11 cellular contexts compared by ENCODE assay signal in the genomic region with DNA sequence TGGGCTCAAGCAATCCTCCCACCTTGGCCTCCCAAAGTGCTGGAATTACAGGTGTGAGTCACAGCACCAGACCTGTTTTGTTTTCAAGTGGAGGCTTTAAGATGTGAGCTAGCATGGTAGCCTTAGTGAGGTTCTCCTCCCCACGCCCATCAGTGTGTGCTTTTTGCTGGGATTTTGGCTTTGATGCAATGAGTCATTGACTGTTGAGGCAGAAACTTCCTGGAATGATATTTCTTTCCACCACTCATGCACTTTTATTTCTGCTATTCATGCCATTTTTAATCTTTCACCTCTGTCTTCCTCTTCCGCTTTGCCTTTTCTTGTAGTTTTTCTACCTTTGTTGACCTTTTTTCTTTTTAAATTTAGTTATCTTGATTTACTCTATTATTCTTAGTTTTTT. TPM values are rescaled to one million over a fixed set of nuclear protein-coding genes. Genes with fewer than 3 reads are reported as not detected.
A peak's percentile ranks its signal among the peaks of the same experiment; 100 is the strongest.
DNase-seq lines count a peak whose midpoint lies in the region; ATAC-seq, FAIRE-seq and TF ChIP-seq lines count a peak whose summit lies in the region.
"Had no signal": no experiment of that assay in that cellular context is flagged by ENCODE, and none has a peak within 500 bp of the region (broad histone marks: within the 10 kb centered on the region; RNA-seq: fewer than 3 reads in every experiment).

No MANE protein-coding gene starts in this region.

- no peaks in the 10 kb centered on the region for H3K36me3 Mint-ChIP-seq in neural crest cell (ENCODE audit: low read depth)

- WGBS in small intestine, 3 donors: 64 to 66% (median 64%) methylated on average over 2 of the region's 2 CpGs

- intact Hi-C loops in left colon (cut with DNase I, micrococcal nuclease) (loop anchor here in 1 of 2 donors (5.0 kb wide), 2 partner anchors 391 to 511 kb away; no protein-coding TSS in a partner anchor), kidney (cut with DNase I) (no loop called here)

- no peak overlapping the region for H3K9ac ChIP-seq in kidney (ENCODE audit: low read length in 2 of 2)

- no peak for TF ChIP-seq CTCF in cardiac fibroblast (IDR thresholded peaks at IDR 0.05; ENCODE audit: low read depth, low read length)
- no peak for TF ChIP-seq CTCF in neural crest cell (conservative IDR thresholded peaks at IDR 0.05)
- no peak for TF ChIP-seq CTCF in kidney (IDR thresholded peaks at IDR 0.05; ENCODE audit: borderline replicate concordance, extremely low read depth, insufficient read depth)

- DNase-seq in CD1c-positive myeloid dendritic cell (ENCODE audit: extremely low spot score) (peak; percentile 55), LHCN-M2 (ENCODE audit: low read depth) (peak; percentile 69), cardiac fibroblast (ENCODE audit: low read depth in 2 of 2) (peak; percentile 66 to 83), neural crest cell (ENCODE audit: low read depth, low spot score) (no peak), left colon (no peak), small intestine (no peak), kidney (no peak)
- DNase-seq: activated T-cell treated with anti-CD3 and anti-CD28 coated beads, Interleukin-2, amount 50 U/mL, for 4 hours; cerebellar nuclear complex; stimulated activated naive B cell treated with anti-CD40 and anti-IgM and Interleukin-4, amounts not matched to agents 10 μg/mL and 1 μg/mL and 100 μg/mL, for 72 hours had no signal

- no peak overlapping the region for H3K27ac Mint-ChIP-seq in neural crest cell (ENCODE audit: unreplicated experiment)

- H3K4me1 ChIP-seq in small intestine (ENCODE audit: control insufficient read depth in 2 of 2, insufficient read depth in 1 of 2, low read depth in 1 of 2, low read length in 1 of 2) (peaks cover 0 to 3% of the 10 kb centered on the region in 2 donors), kidney (ENCODE audit: control insufficient read depth in 1 of 2, insufficient read depth in 1 of 2, low read depth in 1 of 2, low read length in 2 of 2) (peaks cover 4 to 6% of the 10 kb centered on the region in 2 donors)

- peaks cover 14% of the 10 kb centered on the region for H3K4me1 Mint-ChIP-seq in neural crest cell

- no peaks in the 10 kb centered on the region for H3K9me3 Mint-ChIP-seq in neural crest cell
- H3K9me3 Mint-ChIP-seq: activated T-cell treated with anti-CD3 and anti-CD28 coated beads, Interleukin-2, amount 50 U/mL, for 4 hours; stimulated activated naive B cell treated with anti-CD40 and anti-IgM and Interleukin-4, amounts not matched to agents 10 μg/mL and 1 μg/mL and 100 μg/mL, for 72 hours had no signal

- ATAC-seq in left colon (no peak), HG02973 (IDR thresholded peaks at IDR 0.05; ENCODE audit: unreplicated experiment) (no peak)
- ATAC-seq: activated T-cell treated with anti-CD3 and anti-CD28 coated beads, Interleukin-2, amount 50 U/mL, for 4 hours; stimulated activated naive B cell treated with anti-CD40 and anti-IgM and Interleukin-4, amounts not matched to agents 10 μg/mL and 1 μg/mL and 100 μg/mL, for 72 hours had no signal

- H3K9me3 ChIP-seq in small intestine (ENCODE audit: control insufficient read depth, low read depth): no peaks in the 10 kb centered on the region
- no peaks in the 10 kb centered on the region for H3K9me3 ChIP-seq in kidney (ENCODE audit: control insufficient read depth in 1 of 2, low read length in 2 of 2)

- no peaks in the 10 kb centered on the region for H3K27me3 ChIP-seq in small intestine (ENCODE audit: control insufficient read depth in 2 of 2, insufficient read depth in 2 of 2, low read length in 2 of 2)

- H3K36me3 ChIP-seq in small intestine (ENCODE audit: control insufficient read depth in 2 of 2, insufficient read depth in 2 of 2, low read length in 2 of 2) (no peaks in the 10 kb centered on the region), kidney (ENCODE audit: control insufficient read depth in 1 of 2, insufficient read depth in 2 of 2, low read length in 2 of 2) (no peaks in the 10 kb centered on the region)

- no peak overlapping the region for H3K27ac ChIP-seq in small intestine (ENCODE audit: low read depth in 1 of 2, low read length in 1 of 2)
- no peak overlapping the region for H3K27ac ChIP-seq in kidney (ENCODE audit: low read depth in 2 of 2, low read length in 2 of 2)

- peak overlapping the region; percentile 11 for H3K4me3 Mint-ChIP-seq in neural crest cell
- H3K4me3 Mint-ChIP-seq: activated T-cell treated with anti-CD3 and anti-CD28 coated beads, Interleukin-2, amount 50 U/mL, for 4 hours; stimulated activated naive B cell treated with anti-CD40 and anti-IgM and Interleukin-4, amounts not matched to agents 10 μg/mL and 1 μg/mL and 100 μg/mL, for 72 hours had no signal

- H3K27me3 Mint-ChIP-seq in neural crest cell (ENCODE audit: low read depth): peaks cover 52% of the 10 kb centered on the region

- FAIRE-seq in small intestine (lab: Jason Lieb, UNC) (no peak), kidney (lab: Jason Lieb, UNC) (no peak)

- H3K4me3 ChIP-seq in cardiac fibroblast (replicated peaks in 1 of 2; ENCODE audit: low read depth in 2 of 2, low read length in 2 of 2): no peak overlapping the region
- no peak overlapping the region for H3K4me3 ChIP-seq in small intestine (ENCODE audit: low read depth in 1 of 2, low read length in 2 of 2)
- H3K4me3 ChIP-seq in kidney (ENCODE audit: low read length in 2 of 2): no peak overlapping the region

RNA-seq across cellular contexts. Expression of gene NFIL3, which starts 4.2 kb away (rescaled TPM):
- total RNA-seq in LHCN-M2 (2014; rRNA removed): 10.3 and 13.3 TPM in 2 replicates
- 9.8 TPM for polyA plus RNA-seq in LHCN-M2 (2012)
- total RNA-seq in neural crest cell: 16.2 and 16.8 TPM in 2 replicates
- 10 to 100 TPM; 13.7 to 23.5 TPM for total RNA-seq in left colon
- polyA plus RNA-seq in small intestine: 10 to 100 TPM; 10.1 to 20.3 (median 12.4) TPM
- 31.3 TPM for total RNA-seq in kidney
- 16.7 TPM for polyA plus RNA-seq in kidney (ENCODE audit: insufficient read depth, low read depth, low replicate concordance)

Comparison
In these comparisons a context has a peak if more than half of its experiments do, and no peak if none do; other contexts are left out.
1. DNase-seq: peak in CD1c-positive myeloid dendritic cell (single experiment), LHCN-M2 (single experiment) and cardiac fibroblast (2 of 2); none in neural crest cell (single experiment), left colon (0 of 2), small intestine (single experiment) and kidney (single experiment).